In the genomic region with DNA sequence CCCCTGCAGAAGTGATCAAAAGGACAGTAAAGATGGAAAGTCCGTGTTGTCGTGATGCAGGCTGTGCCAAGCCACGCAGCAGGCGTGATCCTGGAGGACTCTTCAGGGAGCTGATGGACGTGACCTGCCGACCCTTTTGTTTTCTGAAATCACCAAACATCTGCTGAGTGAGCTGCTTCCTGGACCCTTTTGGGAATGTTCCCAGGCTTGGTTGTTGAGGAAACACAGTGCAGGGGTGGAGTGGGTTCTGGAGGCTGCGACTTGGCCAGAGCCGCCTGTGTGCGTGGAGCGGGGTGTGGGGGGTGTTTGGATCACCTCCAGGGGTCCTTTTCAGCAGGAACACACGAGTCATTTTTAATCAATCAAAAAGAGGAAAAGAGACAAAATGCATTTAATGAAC, we compare ENCODE assay signal across 1 cellular context.
TF ChIP-seq lines count a peak whose summit lies in the region.

No MANE protein-coding gene starts in this region.

TF ChIP-seq in GM23338, 12 proteins besides CTCF, POLR2A, EP300 and RAD21 (continued from another document):
- TF ChIP-seq, protein P1, sequence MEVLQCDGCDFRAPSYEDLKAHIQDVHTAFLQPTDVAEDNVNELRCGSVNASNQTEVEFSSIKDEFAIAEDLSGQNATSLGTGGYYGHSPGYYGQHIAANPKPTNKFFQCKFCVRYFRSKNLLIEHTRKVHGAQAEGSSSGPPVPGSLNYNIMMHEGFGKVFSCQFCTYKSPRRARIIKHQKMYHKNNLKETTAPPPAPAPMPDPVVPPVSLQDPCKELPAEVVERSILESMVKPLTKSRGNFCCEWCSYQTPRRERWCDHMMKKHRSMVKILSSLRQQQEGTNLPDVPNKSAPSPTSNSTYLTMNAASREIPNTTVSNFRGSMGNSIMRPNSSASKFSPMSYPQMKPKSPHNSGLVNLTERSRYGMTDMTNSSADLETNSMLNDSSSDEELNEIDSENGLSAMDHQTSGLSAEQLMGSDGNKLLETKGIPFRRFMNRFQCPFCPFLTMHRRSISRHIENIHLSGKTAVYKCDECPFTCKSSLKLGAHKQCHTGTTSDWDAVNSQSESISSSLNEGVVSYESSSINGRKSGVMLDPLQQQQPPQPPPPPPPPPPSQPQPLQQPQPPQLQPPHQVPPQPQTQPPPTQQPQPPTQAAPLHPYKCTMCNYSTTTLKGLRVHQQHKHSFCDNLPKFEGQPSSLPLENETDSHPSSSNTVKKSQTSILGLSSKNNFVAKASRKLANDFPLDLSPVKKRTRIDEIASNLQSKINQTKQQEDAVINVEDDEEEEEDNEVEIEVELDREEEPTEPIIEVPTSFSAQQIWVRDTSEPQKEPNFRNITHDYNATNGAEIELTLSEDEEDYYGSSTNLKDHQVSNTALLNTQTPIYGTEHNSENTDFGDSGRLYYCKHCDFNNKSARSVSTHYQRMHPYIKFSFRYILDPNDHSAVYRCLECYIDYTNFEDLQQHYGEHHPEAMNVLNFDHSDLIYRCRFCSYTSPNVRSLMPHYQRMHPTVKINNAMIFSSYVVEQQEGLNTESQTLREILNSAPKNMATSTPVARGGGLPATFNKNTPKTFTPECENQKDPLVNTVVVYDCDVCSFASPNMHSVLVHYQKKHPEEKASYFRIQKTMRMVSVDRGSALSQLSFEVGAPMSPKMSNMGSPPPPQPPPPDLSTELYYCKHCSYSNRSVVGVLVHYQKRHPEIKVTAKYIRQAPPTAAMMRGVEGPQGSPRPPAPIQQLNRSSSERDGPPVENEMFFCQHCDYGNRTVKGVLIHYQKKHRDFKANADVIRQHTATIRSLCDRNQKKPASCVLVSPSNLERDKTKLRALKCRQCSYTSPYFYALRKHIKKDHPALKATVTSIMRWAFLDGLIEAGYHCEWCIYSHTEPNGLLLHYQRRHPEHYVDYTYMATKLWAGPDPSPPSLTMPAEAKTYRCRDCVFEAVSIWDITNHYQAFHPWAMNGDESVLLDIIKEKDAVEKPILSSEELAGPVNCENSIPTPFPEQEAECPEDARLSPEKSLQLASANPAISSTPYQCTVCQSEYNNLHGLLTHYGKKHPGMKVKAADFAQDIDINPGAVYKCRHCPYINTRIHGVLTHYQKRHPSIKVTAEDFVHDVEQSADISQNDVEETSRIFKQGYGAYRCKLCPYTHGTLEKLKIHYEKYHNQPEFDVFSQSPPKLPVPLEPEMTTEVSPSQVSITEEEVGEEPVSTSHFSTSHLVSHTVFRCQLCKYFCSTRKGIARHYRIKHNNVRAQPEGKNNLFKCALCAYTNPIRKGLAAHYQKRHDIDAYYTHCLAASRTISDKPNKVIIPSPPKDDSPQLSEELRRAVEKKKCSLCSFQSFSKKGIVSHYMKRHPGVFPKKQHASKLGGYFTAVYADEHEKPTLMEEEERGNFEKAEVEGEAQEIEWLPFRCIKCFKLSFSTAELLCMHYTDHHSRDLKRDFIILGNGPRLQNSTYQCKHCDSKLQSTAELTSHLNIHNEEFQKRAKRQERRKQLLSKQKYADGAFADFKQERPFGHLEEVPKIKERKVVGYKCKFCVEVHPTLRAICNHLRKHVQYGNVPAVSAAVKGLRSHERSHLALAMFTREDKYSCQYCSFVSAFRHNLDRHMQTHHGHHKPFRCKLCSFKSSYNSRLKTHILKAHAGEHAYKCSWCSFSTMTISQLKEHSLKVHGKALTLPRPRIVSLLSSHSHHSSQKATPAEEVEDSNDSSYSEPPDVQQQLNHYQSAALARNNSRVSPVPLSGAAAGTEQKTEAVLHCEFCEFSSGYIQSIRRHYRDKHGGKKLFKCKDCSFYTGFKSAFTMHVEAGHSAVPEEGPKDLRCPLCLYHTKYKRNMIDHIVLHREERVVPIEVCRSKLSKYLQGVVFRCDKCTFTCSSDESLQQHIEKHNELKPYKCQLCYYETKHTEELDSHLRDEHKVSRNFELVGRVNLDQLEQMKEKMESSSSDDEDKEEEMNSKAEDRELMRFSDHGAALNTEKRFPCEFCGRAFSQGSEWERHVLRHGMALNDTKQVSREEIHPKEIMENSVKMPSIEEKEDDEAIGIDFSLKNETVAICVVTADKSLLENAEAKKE (CRISPR knock-in tag; IDR thresholded peaks at IDR 0.05) = no peak
- no peak for TF ChIP-seq STAT1 (IDR thresholded peaks at IDR 0.05; ENCODE audit: unreplicated experiment)
- TF ChIP-seq EZH2phosphoT487 (IDR thresholded peaks at IDR 0.05; ENCODE audit: unreplicated experiment) = no peak
- TF ChIP-seq EZH2 (IDR thresholded peaks at IDR 0.05; ENCODE audit: low read depth, unreplicated experiment) = no peak
- no peak for TF ChIP-seq CREB1 (CRISPR knock-in tag; IDR thresholded peaks at IDR 0.05; ENCODE audit: low read depth)
- no peak for TF ChIP-seq ZNF331 (CRISPR knock-in tag; IDR thresholded peaks at IDR 0.05; ENCODE audit: low read depth)
- TF ChIP-seq ZNF114 (CRISPR knock-in tag; IDR thresholded peaks at IDR 0.05) = no peak
- TF ChIP-seq NANOG (IDR thresholded peaks at IDR 0.05; ENCODE audit: borderline replicate concordance) = no peak
- TF ChIP-seq, protein P2, sequence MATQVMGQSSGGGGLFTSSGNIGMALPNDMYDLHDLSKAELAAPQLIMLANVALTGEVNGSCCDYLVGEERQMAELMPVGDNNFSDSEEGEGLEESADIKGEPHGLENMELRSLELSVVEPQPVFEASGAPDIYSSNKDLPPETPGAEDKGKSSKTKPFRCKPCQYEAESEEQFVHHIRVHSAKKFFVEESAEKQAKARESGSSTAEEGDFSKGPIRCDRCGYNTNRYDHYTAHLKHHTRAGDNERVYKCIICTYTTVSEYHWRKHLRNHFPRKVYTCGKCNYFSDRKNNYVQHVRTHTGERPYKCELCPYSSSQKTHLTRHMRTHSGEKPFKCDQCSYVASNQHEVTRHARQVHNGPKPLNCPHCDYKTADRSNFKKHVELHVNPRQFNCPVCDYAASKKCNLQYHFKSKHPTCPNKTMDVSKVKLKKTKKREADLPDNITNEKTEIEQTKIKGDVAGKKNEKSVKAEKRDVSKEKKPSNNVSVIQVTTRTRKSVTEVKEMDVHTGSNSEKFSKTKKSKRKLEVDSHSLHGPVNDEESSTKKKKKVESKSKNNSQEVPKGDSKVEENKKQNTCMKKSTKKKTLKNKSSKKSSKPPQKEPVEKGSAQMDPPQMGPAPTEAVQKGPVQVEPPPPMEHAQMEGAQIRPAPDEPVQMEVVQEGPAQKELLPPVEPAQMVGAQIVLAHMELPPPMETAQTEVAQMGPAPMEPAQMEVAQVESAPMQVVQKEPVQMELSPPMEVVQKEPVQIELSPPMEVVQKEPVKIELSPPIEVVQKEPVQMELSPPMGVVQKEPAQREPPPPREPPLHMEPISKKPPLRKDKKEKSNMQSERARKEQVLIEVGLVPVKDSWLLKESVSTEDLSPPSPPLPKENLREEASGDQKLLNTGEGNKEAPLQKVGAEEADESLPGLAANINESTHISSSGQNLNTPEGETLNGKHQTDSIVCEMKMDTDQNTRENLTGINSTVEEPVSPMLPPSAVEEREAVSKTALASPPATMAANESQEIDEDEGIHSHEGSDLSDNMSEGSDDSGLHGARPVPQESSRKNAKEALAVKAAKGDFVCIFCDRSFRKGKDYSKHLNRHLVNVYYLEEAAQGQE (IDR thresholded peaks at IDR 0.05; ENCODE audit: unreplicated experiment) = no peak
- no peak for TF ChIP-seq POLR2AphosphoS5 (IDR thresholded peaks at IDR 0.05; ENCODE audit: low read depth)
